In the genomic region with DNA sequence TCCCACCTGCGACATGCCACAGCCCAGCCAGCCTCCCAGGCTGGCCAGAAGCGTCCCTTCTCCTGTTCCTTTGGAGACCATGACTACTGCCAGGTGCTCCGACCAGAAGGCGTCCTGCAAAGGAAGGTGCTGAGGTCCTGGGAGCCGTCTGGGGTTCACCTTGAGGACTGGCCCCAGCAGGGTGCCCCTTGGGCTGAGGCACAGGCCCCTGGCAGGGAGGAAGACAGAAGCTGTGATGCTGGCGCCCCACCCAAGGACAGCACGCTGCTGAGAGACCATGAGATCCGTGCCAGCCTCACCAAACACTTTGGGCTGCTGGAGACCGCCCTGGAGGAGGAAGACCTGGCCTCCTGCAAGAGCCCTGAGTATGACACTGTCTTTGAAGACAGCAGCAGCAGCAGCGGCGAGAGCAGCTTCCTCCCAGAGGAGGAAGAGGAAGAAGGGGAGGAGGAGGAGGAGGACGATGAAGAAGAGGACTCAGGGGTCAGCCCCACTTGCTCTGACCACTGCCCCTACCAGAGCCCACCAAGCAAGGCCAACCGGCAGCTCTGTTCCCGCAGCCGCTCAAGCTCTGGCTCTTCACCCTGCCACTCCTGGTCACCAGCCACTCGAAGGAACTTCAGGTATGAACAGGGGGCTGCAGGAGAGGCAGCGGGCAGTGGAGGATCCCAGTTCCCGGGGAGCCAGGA, we compare ENCODE assay signal across 21 cellular contexts.
"Had no signal": no experiment of that assay in that cellular context is flagged by ENCODE, and none has a peak within 500 bp of the region (broad histone marks: within the 10 kb centered on the region; RNA-seq: fewer than 3 reads in every experiment).

No MANE protein-coding gene starts in this region.

- DNase-seq: activated T-cell treated with anti-CD3 and anti-CD28 coated beads, Interleukin-2, amount 50 U/mL, for 1 hour; brain microvascular endothelial cell; central memory CD4-positive, alpha-beta T cell; dermis blood vessel endothelial cell; effector CD8-positive, alpha-beta T cell; foreskin melanocyte; hippocampal formation; kidney glomerular epithelial cell; left lung; mammary epithelial cell; midbrain; occipital lobe; small intestine; stimulated activated CD4-positive, alpha-beta T cell treated with anti-CD3 and anti-CD28 coated beads, Interleukin-2, amount 100 ng/mL, for 48 hours; stimulated activated CD8-positive, alpha-beta memory T cell treated with anti-CD3 and anti-CD28 coated beads, Interleukin-4, amount 100 ng/mL, for 48 hours; stimulated activated naive CD4-positive, alpha-beta T cell treated with Interleukin-2 at 50 U/mL for 16 hours; T-helper 9 cell; upper lobe of left lung had no signal

- H3K9me3 Mint-ChIP-seq: activated naive CD4-positive, alpha-beta T cell treated with anti-CD3 and anti-CD28 coated beads, Interleukin-2, amount 50 U/mL, for 72 hours; nephron had no signal

- ATAC-seq: activated naive CD4-positive, alpha-beta T cell treated with anti-CD3 and anti-CD28 coated beads, Interleukin-2, amount 50 U/mL, for 72 hours; left lung; sciatic nerve had no signal

- H3K27ac Mint-ChIP-seq: activated naive CD4-positive, alpha-beta T cell treated with anti-CD3 and anti-CD28 coated beads, Interleukin-2, amount 50 U/mL, for 72 hours had no signal

- H3K4me3 Mint-ChIP-seq: nephron had no signal
